ENCODE assay signal across 12 cellular contexts in genomic region chr9:89020754-89021153, GRCh38. TPM values are rescaled to one million over a fixed set of nuclear protein-coding genes. Genes with fewer than 3 reads are reported as not detected.
"Had no signal": no experiment of that assay in that cellular context is flagged by ENCODE, and none has a peak within 500 bp of the region (broad histone marks: within the 10 kb centered on the region; RNA-seq: fewer than 3 reads in every experiment).

No MANE protein-coding gene starts in this region.

- FAIRE-seq: TTC549 had no signal

- H3K27me3 ChIP-seq: brain microvascular endothelial cell, heart left ventricle, testis had no signal

- H3K9me3 ChIP-seq: testis had no signal

- H3K4me3 ChIP-seq: heart left ventricle, testis had no signal

- H3K36me3 ChIP-seq: heart left ventricle had no signal

- DNase-seq: activated B cell treated with CpG ODN at 0.5 μM for 24 hours; activated CD4-positive, alpha-beta T cell treated with anti-CD3 and anti-CD28 coated beads, Interleukin-2, amount 10 ng/mL, durations not matched to agents 24 days and 14 days; activated CD8-positive, alpha-beta memory T cell treated with anti-CD3 and anti-CD28 coated beads, Interleukin-2, amount 50 U/mL, for 48 hours; activated naive CD8-positive, alpha-beta T cell treated with anti-CD3 and anti-CD28 coated beads for 36 hours; cerebellar nuclear complex; effector memory CD4-positive, alpha-beta T cell; foreskin melanocyte; natural killer cell had no signal

RNA-seq across cellular contexts. Expression of gene S1PR3, which starts 29.5 kb away (rescaled TPM):
- total RNA-seq: activated B cell treated with CpG ODN at 0.5 μM for 24 hours had no signal
